9 cellular contexts compared by ENCODE assay signal in genomic region chr10:116740971-116741370, GRCh38. TPM values are rescaled to one million over a fixed set of nuclear protein-coding genes. Genes with fewer than 3 reads are reported as not detected.
DNase-seq lines count a peak whose midpoint lies in the region; ATAC-seq and TF ChIP-seq lines count a peak whose summit lies in the region.
"Had no signal": no experiment of that assay in that cellular context is flagged by ENCODE, and none has a peak within 500 bp of the region (broad histone marks: within the 10 kb centered on the region; RNA-seq: fewer than 3 reads in every experiment).

No MANE protein-coding gene starts in this region.

- peak overlapping the region; percentile 63; the same call in 1 of the 2 replicates for H3K9ac ChIP-seq in IMR-90 (ENCODE audit: low read depth, low read length)

- CTCF ChIA-PET in IMR-90 (lab: Yijun Ruan, JAX), result interaction anchor here (0.6 kb wide), 1 partner anchor 1944 kb away, joined by 4 read pairs; no protein-coding TSS in a partner anchor

- no peak overlapping the region for H2BK15ac ChIP-seq in IMR-90 (ENCODE audit: low read depth, low read length)

- no peak overlapping the region for H2AK5ac ChIP-seq in IMR-90 (ENCODE audit: low read depth, low read length)

- in situ Hi-C loops in IMR-90 (cut with MboI; ENCODE audit: low sequenced_read_pairs), result no loop called here

- H3K27me3 ChIP-seq in IMR-90 (ENCODE audit: control insufficient read depth, insufficient read depth, low read length) (no peaks in the 10 kb centered on the region), dorsolateral prefrontal cortex (peaks cover 0 to 9% (median 0%) of the 10 kb centered on the region in 45 donors)

- H3K27ac ChIP-seq in IMR-90 (ENCODE audit: insufficient read depth, low read length), result no peak overlapping the region
- H3K27ac ChIP-seq in dorsolateral prefrontal cortex, result peak overlapping the region in 41 of 59 donors; percentile 16 to 96 (median 72)
- H3K27ac ChIP-seq in mesodermal cell (ENCODE audit: low read depth, low read length, severe bottlenecking), result no peak overlapping the region
- peak overlapping the region; percentile 60 for H3K27ac ChIP-seq in substantia nigra (ENCODE audit: low read depth, low read length, poor library complexity, severe bottlenecking)

- peak overlapping the region; percentile 96 for H2AFZ ChIP-seq in IMR-90 (replicated peaks; ENCODE audit: low read length, poor library complexity)

- no peak overlapping the region for H3K14ac ChIP-seq in IMR-90 (replicated peaks; ENCODE audit: low read depth, low read length)

- H4K5ac ChIP-seq in IMR-90 (ENCODE audit: low read depth, low read length), result no peak overlapping the region

- H3K9me1 ChIP-seq in IMR-90 (ENCODE audit: insufficient read depth, low read length), result peaks cover 12% of the 10 kb centered on the region

- H3K79me1 ChIP-seq in IMR-90 (ENCODE audit: low read depth in 1 of 2, low read length in 2 of 2), result peaks cover 38 to 56% of the 10 kb centered on the region in 2 experiments

- peak overlapping the region; percentile 81 for H3K4me2 ChIP-seq in IMR-90 (ENCODE audit: low read depth, low read length)

- H4K91ac ChIP-seq in IMR-90 (ENCODE audit: insufficient read depth, low read depth, low read length), result no peak overlapping the region

- H3K56ac ChIP-seq in IMR-90 (ENCODE audit: extremely low read depth, insufficient read depth, low read length), result no peak overlapping the region

- H2BK120ac ChIP-seq in IMR-90 (ENCODE audit: low read depth, low read length), result no peak overlapping the region

- intact Hi-C loops in IMR-90 (cut with micrococcal nuclease), result loop anchor here (1.0 to 5.0 kb wide), 2 partner anchors 59 to 1784 kb away; no protein-coding TSS in a partner anchor
- intact Hi-C loops in dorsolateral prefrontal cortex (cut with DNase I), result loop anchor here in 1 of 2 donors (2.0 to 5.0 kb wide), 2 partner anchors 46 to 50 kb away; no protein-coding TSS in a partner anchor

- H3K9me3 ChIP-seq in IMR-90 (ENCODE audit: control insufficient read depth, insufficient read depth, low read length) (no peaks in the 10 kb centered on the region), mesodermal cell (ENCODE audit: control insufficient read depth, low read length) (no peaks in the 10 kb centered on the region)

- no peaks in the 10 kb centered on the region for H4K20me1 ChIP-seq in IMR-90 (ENCODE audit: insufficient read depth, low read length)

- H4K8ac ChIP-seq in IMR-90 (ENCODE audit: low read depth in 2 of 2, low read length in 2 of 2), result no peak overlapping the region

- TF ChIP-seq CTCF in IMR-90 (conservative IDR thresholded peaks at IDR 0.05; ENCODE audit: low read depth, low read length) (no peak), dorsolateral prefrontal cortex (IDR thresholded peaks at IDR 0.05 in 54 of 56, conservative IDR thresholded peaks at IDR 0.05 in 2 of 56; ENCODE audit: low read depth in 1 of 56, partially characterized antibody in 56 of 56) (peak in 1 of 56 donors; percentile 5)

- no peak overlapping the region for H2BK20ac ChIP-seq in IMR-90 (ENCODE audit: low read depth, low read length)

- H2AK9ac ChIP-seq in IMR-90 (replicated peaks; ENCODE audit: low read depth, low read length, poor library complexity), result peak overlapping the region; percentile 88

- no TSS peak for BruUV-seq in IMR-90 (replicated peaks; lab: Mats Ljungman, UMichigan)

- POLR2A ChIA-PET in IMR-90 (lab: Charles Lee; ENCODE audit: unreplicated experiment), result no interaction called here

- H3K4me3 ChIP-seq in IMR-90 (ENCODE audit: insufficient read depth, low read depth, low read length), result peak overlapping the region; percentile 100
- H3K4me3 ChIP-seq in dorsolateral prefrontal cortex, result peak overlapping the region; percentile 47 to 93 (median 80)
- peak overlapping the region; percentile 56 for H3K4me3 ChIP-seq in mesodermal cell (ENCODE audit: extremely low read depth, insufficient read depth, low read length, poor library complexity, severe bottlenecking)

- WGBS in IMR-90 (ENCODE audit: extremely low coverage in 2 of 2, insufficient read length in 1 of 2), 2 experiments, result no CpG with 5 or more reads among the region's 13 CpGs
- WGBS in mesodermal cell (ENCODE audit: insufficient coverage in 2 of 2), 2 experiments, result 26 to 42% methylated on average over 6 of the region's 13 CpGs

- no peak overlapping the region for H2BK5ac ChIP-seq in IMR-90 (ENCODE audit: low read depth, low read length, poor library complexity, severe bottlenecking)

- no peak for DNase-seq in IMR-90
- DNase-seq in dorsolateral prefrontal cortex, result peak in 4 of 10 donors; percentile 49 to 57 (median 52)
- DNase-seq in substantia nigra (lab: John Stamatoyannopoulos, UW), result peak in 11 of 49 donors; percentile 23 to 53 (median 32)
- DNase-seq in activated effector memory CD4-positive, alpha-beta T cell treated with Interleukin-2 at 50 U/mL for 16 hours, result no peak
- DNase-seq in SIG-M5 (lab: John Stamatoyannopoulos, UW), result no peak
- DNase-seq: activated naive CD4-positive, alpha-beta T cell treated with anti-CD3 and anti-CD28 coated beads, Interleukin-2, amount 50 U/mL, for 16 hours had no signal

- TF ChIP-seq POLR2A in IMR-90 (IDR thresholded peaks at IDR 0.05; ENCODE audit: low read depth, low read length), result no peak

- no peak overlapping the region for H3K4ac ChIP-seq in IMR-90 (ENCODE audit: low read depth, low read length)

- no peaks in the 10 kb centered on the region for H3K36me3 ChIP-seq in IMR-90 (ENCODE audit: control insufficient read depth, insufficient read depth, low read length)
- H3K36me3 ChIP-seq in mesodermal cell (ENCODE audit: control insufficient read depth, insufficient read depth, low read length), result no peaks in the 10 kb centered on the region

- H3K23ac ChIP-seq in IMR-90 (ENCODE audit: low read depth, low read length), result no peak overlapping the region

- dilution Hi-C loops in IMR-90 (cut with HindIII; ENCODE audit: low sequenced_read_pairs, unreplicated experiment), result no loop called here

- H3K18ac ChIP-seq in IMR-90 (ENCODE audit: low read depth, low read length), result no peak overlapping the region

- H3K4me1 ChIP-seq in IMR-90 (ENCODE audit: control insufficient read depth, insufficient read depth, low read length) (peaks cover 4% of the 10 kb centered on the region; the same call in 1 of the 2 replicates), mesodermal cell (ENCODE audit: control insufficient read depth, insufficient read depth, low read length, poor library complexity, severe bottlenecking) (no peaks in the 10 kb centered on the region)

- TF ChIP-seq RAD21 in IMR-90 (IDR thresholded peaks at IDR 0.05; ENCODE audit: low read length), result no peak

- ATAC-seq in IMR-90 (ENCODE audit: low read depth) (no peak), HG02610 (IDR thresholded peaks at IDR 0.05; ENCODE audit: unreplicated experiment) (no peak), GM21529 (IDR thresholded peaks at IDR 0.05; ENCODE audit: unreplicated experiment) (no peak)

TF ChIP-seq in IMR-90, 13 proteins besides CTCF, POLR2A, EP300 and RAD21:
- no peak for TF ChIP-seq NFE2L2 (IDR thresholded peaks at IDR 0.05; ENCODE audit: low read depth, low read length)
- TF ChIP-seq BHLHE40 (IDR thresholded peaks at IDR 0.05; ENCODE audit: low read depth, low read length), result no peak
- no peak for TF ChIP-seq SMC3 (IDR thresholded peaks at IDR 0.05; ENCODE audit: low read depth, low read length)
- TF ChIP-seq USF2 (IDR thresholded peaks at IDR 0.05; ENCODE audit: low read depth, low read length), result no peak
- TF ChIP-seq CHD1 (IDR thresholded peaks at IDR 0.05; ENCODE audit: low read depth, low read length), result no peak
- TF ChIP-seq ELK1 (IDR thresholded peaks at IDR 0.05; ENCODE audit: borderline replicate concordance, low read depth, low read length), result no peak
- TF ChIP-seq MXI1 (IDR thresholded peaks at IDR 0.05; ENCODE audit: borderline replicate concordance, low read depth, low read length), result no peak
- no peak for TF ChIP-seq CEBPB (IDR thresholded peaks at IDR 0.05; ENCODE audit: low read depth, low read length)
- TF ChIP-seq RFX5 (IDR thresholded peaks at IDR 0.05; ENCODE audit: low read depth, low read length), result no peak
- no peak for TF ChIP-seq FOS (IDR thresholded peaks at IDR 0.05; ENCODE audit: low read depth, low read length)
- TF ChIP-seq RCOR1 (IDR thresholded peaks at IDR 0.05; ENCODE audit: insufficient replicate concordance, low read length), result no peak
- no peak for TF ChIP-seq MAZ (IDR thresholded peaks at IDR 0.05; ENCODE audit: borderline replicate concordance, low read depth, low read length)
- TF ChIP-seq MAFK (IDR thresholded peaks at IDR 0.05; ENCODE audit: low read depth, low read length), result no peak

RNA-seq across cellular contexts. Expression of gene HSPA12A, which starts 1.4 kb away (rescaled TPM):
- total RNA-seq in IMR-90 (2012; rRNA removed) (16.1 and 18.6 TPM in 2 replicates), dorsolateral prefrontal cortex (100 to 1,000 TPM in 118 of 120 experiments, 10 to 100 TPM in 2; 81.7 to 241 (median 174) TPM)
- 14.6 and 16.7 TPM in 2 replicates for polyA plus RNA-seq in IMR-90 (2012; rRNA removed)
- polyA plus RNA-seq in IMR-90 (2012; cell fraction: cytosol; rRNA removed), result 6.6 and 6.9 TPM in 2 replicates
- polyA plus RNA-seq in IMR-90 (2012; cell fraction: nucleus; rRNA removed; ENCODE audit: low replicate concordance), result 34.4 and 57.2 TPM in 2 replicates
- 2.7 TPM for polyA plus RNA-seq in mesodermal cell (2013, experiment 1 of 2)
- polyA plus RNA-seq in mesodermal cell (2013, experiment 2 of 2), result 3.2 TPM

Comparison
In these comparisons a context has a peak if more than half of its experiments do, and no peak if none do; other contexts are left out.
1. H3K27ac ChIP-seq: peak in dorsolateral prefrontal cortex (41 of 59) and substantia nigra (single experiment); none in IMR-90 (single experiment) and mesodermal cell (single experiment).
2. Peak in every context shown above with its lines, with median percentiles within 50 percentile points of each other: H3K4me3 ChIP-seq.